20 cellular contexts compared by ENCODE assay signal in genomic region chr12:127600211-127600610, GRCh38.
A peak's percentile ranks its signal among the peaks of the same experiment; 100 is the strongest.
DNase-seq lines count a peak whose midpoint lies in the region; ATAC-seq, FAIRE-seq and TF ChIP-seq lines count a peak whose summit lies in the region.
"Had no signal": no experiment of that assay in that cellular context is flagged by ENCODE, and none has a peak within 500 bp of the region (broad histone marks: within the 10 kb centered on the region; RNA-seq: fewer than 3 reads in every experiment).

No MANE protein-coding gene starts in this region.

- no peak overlapping the region for H3K27ac Mint-ChIP-seq in endodermal cell
- no peak overlapping the region for H3K27ac Mint-ChIP-seq in neural progenitor cell
- H3K27ac Mint-ChIP-seq in activated CD4-positive, alpha-beta T cell treated with anti-CD3 and anti-CD28 coated beads for 36 hours, result no peak overlapping the region
- H3K27ac Mint-ChIP-seq: CD4-positive, CD25-positive, alpha-beta regulatory T cell had no signal

- CTCF ChIA-PET in PC-3 (lab: Charles Lee), result no interaction called here
- CTCF ChIA-PET in activated CD4-positive, alpha-beta T cell treated with anti-CD3 and anti-CD28 coated beads for 36 hours (lab: Charles Lee), result no interaction called here

- H3K4me2 ChIP-seq in PC-3 (ENCODE audit: low read length) (peak overlapping the region; percentile 7; the same call in 1 of the 2 replicates), neural progenitor cell (no peak overlapping the region)
- H3K4me2 ChIP-seq: KMS-11 had no signal

- no peaks in the 10 kb centered on the region for H3K9me2 ChIP-seq in PC-3 (replicated peaks; ENCODE audit: low read length)

- H3K27me3 ChIP-seq in PC-3 (ENCODE audit: low read length) (no peaks in the 10 kb centered on the region), endodermal cell (ENCODE audit: control insufficient read depth, insufficient read depth, low read length, poor library complexity, severe bottlenecking) (no peaks in the 10 kb centered on the region), neural progenitor cell (no peaks in the 10 kb centered on the region), small intestine (ENCODE audit: control insufficient read depth in 2 of 2, insufficient read depth in 2 of 2, low read length in 2 of 2) (no peaks in the 10 kb centered on the region)

- intact Hi-C loops in PC-3 (cut with micrococcal nuclease), result no loop called here
- intact Hi-C loops in activated CD4-positive, alpha-beta T cell treated with anti-CD3 and anti-CD28 coated beads for 36 hours (cut with DNase I, micrococcal nuclease), result loop anchor here in 1 of 2 experiments (5.0 kb wide), 1 partner anchor 168 kb away; no protein-coding TSS in a partner anchor

- H3K9me3 ChIP-seq in PC-3 (ENCODE audit: low read length), result no peaks in the 10 kb centered on the region
- peaks cover 4% of the 10 kb centered on the region for H3K9me3 ChIP-seq in endodermal cell (ENCODE audit: control insufficient read depth, low read length)
- H3K9me3 ChIP-seq in neural progenitor cell (ENCODE audit: low read depth), result no peaks in the 10 kb centered on the region
- no peaks in the 10 kb centered on the region for H3K9me3 ChIP-seq in small intestine (ENCODE audit: control insufficient read depth, low read depth)

- H4K20me1 ChIP-seq in PC-3 (ENCODE audit: low read length) (no peaks in the 10 kb centered on the region), neural progenitor cell (ENCODE audit: low read depth) (no peaks in the 10 kb centered on the region)

- no TSS peak for BruUV-seq in PC-3 (replicated peaks; lab: Mats Ljungman, UMichigan)

- peaks cover 4% of the 10 kb centered on the region for H3K36me3 Mint-ChIP-seq in endodermal cell (ENCODE audit: low read depth)
- H3K36me3 Mint-ChIP-seq in neural progenitor cell, result no peaks in the 10 kb centered on the region
- no peaks in the 10 kb centered on the region for H3K36me3 Mint-ChIP-seq in activated CD4-positive, alpha-beta T cell treated with anti-CD3 and anti-CD28 coated beads for 36 hours (ENCODE audit: low read depth)
- H3K36me3 Mint-ChIP-seq: CD4-positive, CD25-positive, alpha-beta regulatory T cell had no signal

- DNase-seq in ELF-1 (ENCODE audit: low read depth, low spot score) (peak; percentile 37), PC-3 (peak; percentile 76), endodermal cell (no peak), neural progenitor cell (ENCODE audit: low spot score) (peak; percentile 20), small intestine (no peak), T-helper 9 cell (no peak)
- DNase-seq in activated CD4-positive, alpha-beta T cell treated with anti-CD3 and anti-CD28 coated beads for 36 hours, result no peak
- DNase-seq: CD4-positive, CD25-positive, alpha-beta regulatory T cell; DND-41; GF-D8; GOT3; NCI-H1048; NCI-H146; NCI-H2107; NCI-H2227 treated with DMSO at 0.1 percent for 48 hours; NCI-H526 treated with DMSO at 0.1 percent for 48 hours; SW 1271 had no signal

- TF ChIP-seq CTCF in PC-3 (conservative IDR thresholded peaks at IDR 0.05; ENCODE audit: low read depth, low read length) (peak; percentile 66), endodermal cell (conservative IDR thresholded peaks at IDR 0.05) (peak; percentile 60), neural progenitor cell (IDR thresholded peaks at IDR 0.05) (peak; percentile 28)

- H3K9me3 Mint-ChIP-seq in endodermal cell, result peaks cover 8% of the 10 kb centered on the region
- H3K9me3 Mint-ChIP-seq in neural progenitor cell, result no peaks in the 10 kb centered on the region
- H3K9me3 Mint-ChIP-seq in activated CD4-positive, alpha-beta T cell treated with anti-CD3 and anti-CD28 coated beads for 36 hours (ENCODE audit: low read depth), result no peaks in the 10 kb centered on the region

- ATAC-seq in PC-3, result 0 out of 2 replicates have a peak, but pooled peaks have one; percentile 38
- ATAC-seq in activated CD4-positive, alpha-beta T cell treated with anti-CD3 and anti-CD28 coated beads for 36 hours, result no peak

- POLR2A ChIA-PET in PC-3 (lab: Charles Lee; ENCODE audit: unreplicated experiment), result no interaction called here
- POLR2A ChIA-PET in activated CD4-positive, alpha-beta T cell treated with anti-CD3 and anti-CD28 coated beads for 36 hours (lab: Charles Lee), result no interaction called here

- H3K9ac ChIP-seq in PC-3 (ENCODE audit: low read length) (no peak overlapping the region), endodermal cell (ENCODE audit: extremely low read depth, low read length, poor library complexity, severe bottlenecking) (no peak overlapping the region), neural progenitor cell (no peak overlapping the region)
- H3K9ac ChIP-seq: KMS-11 had no signal

- no peaks in the 10 kb centered on the region for H3K27me3 Mint-ChIP-seq in endodermal cell (ENCODE audit: insufficient read depth)
- no peaks in the 10 kb centered on the region for H3K27me3 Mint-ChIP-seq in neural progenitor cell (ENCODE audit: insufficient read depth, low read depth)
- no peaks in the 10 kb centered on the region for H3K27me3 Mint-ChIP-seq in activated CD4-positive, alpha-beta T cell treated with anti-CD3 and anti-CD28 coated beads for 36 hours
- H3K27me3 Mint-ChIP-seq: CD4-positive, CD25-positive, alpha-beta regulatory T cell had no signal

- no peak for FAIRE-seq in small intestine (lab: Jason Lieb, UNC)
- FAIRE-seq: GM12891, GM18507 had no signal

- H3F3A ChIP-seq in PC-3 (ENCODE audit: low read length, unreplicated experiment) (no peaks in the 10 kb centered on the region), neural progenitor cell (ENCODE audit: low read depth) (peaks cover 3% of the 10 kb centered on the region)

- H3K4me3 Mint-ChIP-seq in endodermal cell (no peak overlapping the region), neural progenitor cell (no peak overlapping the region)
- H3K4me3 Mint-ChIP-seq in activated CD4-positive, alpha-beta T cell treated with anti-CD3 and anti-CD28 coated beads for 36 hours, result no peak overlapping the region
- H3K4me3 Mint-ChIP-seq: CD4-positive, CD25-positive, alpha-beta regulatory T cell had no signal

- 75 to 94% methylated on average over 2 to 3 of the region's 3 CpGs for WGBS in endodermal cell (ENCODE audit: insufficient coverage in 1 of 2, insufficient read length in 1 of 2), 2 experiments
- 73 to 79% (median 76%) methylated on average over 3 of the region's 3 CpGs for WGBS in small intestine, 3 donors

- no peaks in the 10 kb centered on the region for H3K36me3 ChIP-seq in PC-3 (ENCODE audit: low read depth, low read length)
- no peaks in the 10 kb centered on the region for H3K36me3 ChIP-seq in endodermal cell (ENCODE audit: control insufficient read depth, insufficient read depth, low read length)
- no peaks in the 10 kb centered on the region for H3K36me3 ChIP-seq in neural progenitor cell
- H3K36me3 ChIP-seq in small intestine (ENCODE audit: control insufficient read depth in 2 of 2, insufficient read depth in 2 of 2, low read length in 2 of 2), result no peaks in the 10 kb centered on the region

- no peaks in the 10 kb centered on the region for H3K79me2 ChIP-seq in PC-3 (ENCODE audit: low read length)
- H3K79me2 ChIP-seq in neural progenitor cell (ENCODE audit: low read depth), result no peaks in the 10 kb centered on the region

- peak overlapping the region; percentile 64 for H2AFZ ChIP-seq in PC-3 (ENCODE audit: low read length)
- H2AFZ ChIP-seq in neural progenitor cell (replicated peaks), result no peak overlapping the region

- H3K4me1 ChIP-seq in PC-3 (ENCODE audit: insufficient read depth, low read length), result peaks cover 12% of the 10 kb centered on the region
- peaks cover 5% of the 10 kb centered on the region for H3K4me1 ChIP-seq in endodermal cell (ENCODE audit: control insufficient read depth, insufficient read depth, low read length)
- H3K4me1 ChIP-seq in neural progenitor cell, result peaks cover 4% of the 10 kb centered on the region
- H3K4me1 ChIP-seq in small intestine (ENCODE audit: control insufficient read depth in 2 of 2, insufficient read depth in 1 of 2, low read depth in 1 of 2, low read length in 1 of 2), result no peaks in the 10 kb centered on the region

- H3K27ac ChIP-seq in PC-3 (ENCODE audit: low read length) (no peak overlapping the region; the same call in 1 of the 2 replicates), endodermal cell (ENCODE audit: low read depth, low read length) (no peak overlapping the region), neural progenitor cell (no peak overlapping the region), small intestine (ENCODE audit: low read depth in 1 of 2, low read length in 1 of 2) (no peak overlapping the region)
- H3K27ac ChIP-seq: KMS-11 had no signal

- no peak overlapping the region for H3K4me3 ChIP-seq in PC-3 (ENCODE audit: low read length)
- H3K4me3 ChIP-seq in endodermal cell (ENCODE audit: low read length), result no peak overlapping the region
- H3K4me3 ChIP-seq in neural progenitor cell, result no peak overlapping the region
- H3K4me3 ChIP-seq in small intestine (ENCODE audit: low read depth in 1 of 2, low read length in 2 of 2), result no peak overlapping the region

- H3K4me1 Mint-ChIP-seq in endodermal cell (peaks cover 19% of the 10 kb centered on the region), neural progenitor cell (no peaks in the 10 kb centered on the region)
- no peaks in the 10 kb centered on the region for H3K4me1 Mint-ChIP-seq in activated CD4-positive, alpha-beta T cell treated with anti-CD3 and anti-CD28 coated beads for 36 hours
- H3K4me1 Mint-ChIP-seq: CD4-positive, CD25-positive, alpha-beta regulatory T cell had no signal

Comparison
In these comparisons a context has a peak if more than half of its experiments do, and no peak if none do; other contexts are left out.
1. DNase-seq: peak in ELF-1 (single experiment), PC-3 (single experiment) and neural progenitor cell (single experiment); none in endodermal cell (single experiment), activated CD4-positive, alpha-beta T cell treated with anti-CD3 and anti-CD28 coated beads for 36 hours (single experiment), small intestine (single experiment) and T-helper 9 cell (single experiment).
2. Peak in every context shown above with its lines, with median percentiles within 50 percentile points of each other: CTCF ChIP-seq.